11 cellular contexts compared by ENCODE assay signal in genomic region chr7:131284702-131285419, GRCh38. TPM values are rescaled to one million over a fixed set of nuclear protein-coding genes. Genes with fewer than 3 reads are reported as not detected.
DNase-seq lines count a peak whose midpoint lies in the region; ATAC-seq, FAIRE-seq and TF ChIP-seq lines count a peak whose summit lies in the region.
"Had no signal": no experiment of that assay in that cellular context is flagged by ENCODE, and none has a peak within 500 bp of the region (broad histone marks: within the 10 kb centered on the region; RNA-seq: fewer than 3 reads in every experiment).

No MANE protein-coding gene starts in this region.

- ATAC-seq in left cardiac atrium (peak; percentile 70 to 84), HG03469 (IDR thresholded peaks at IDR 0.05; ENCODE audit: unreplicated experiment) (no peak)

- H3K79me2 ChIP-seq in MM.1S (ENCODE audit: low read length), result no peaks in the 10 kb centered on the region

- H3K36me3 ChIP-seq in MM.1S (replicated peaks; ENCODE audit: insufficient read depth, low read length), result no peaks in the 10 kb centered on the region

- no peak overlapping the region for H3K4me3 ChIP-seq in MM.1S (ENCODE audit: low read length)
- H3K4me3 ChIP-seq: SK-N-MC had no signal

- no peak overlapping the region for H3K4me2 ChIP-seq in MM.1S (ENCODE audit: low read depth, low read length)

- H2AFZ ChIP-seq in MM.1S (ENCODE audit: low read length), result no peak overlapping the region

- H3F3A ChIP-seq in MM.1S (ENCODE audit: insufficient read depth, low read length), result no peaks in the 10 kb centered on the region

- no peaks in the 10 kb centered on the region for H4K20me1 ChIP-seq in MM.1S (ENCODE audit: insufficient read depth, low read length)

- FAIRE-seq in frontal cortex (lab: Jason Lieb, UNC), result no peak

- no peaks in the 10 kb centered on the region for H3K9me2 ChIP-seq in MM.1S (replicated peaks; ENCODE audit: insufficient read depth, low read length)

- no peak overlapping the region for H3K27ac ChIP-seq in MM.1S (ENCODE audit: low read length)
- H3K27ac ChIP-seq: SK-N-MC had no signal

- no peak for TF ChIP-seq CTCF in MM.1S (IDR thresholded peaks at IDR 0.05; ENCODE audit: low read length)

- H3K9me3 ChIP-seq in MM.1S (replicated peaks; ENCODE audit: insufficient read depth, low read length), result no peaks in the 10 kb centered on the region

- no peak overlapping the region for H3K9ac ChIP-seq in MM.1S (ENCODE audit: low read length)

- DNase-seq in DMS79 treated with DMSO at 0.1 percent for 48 hours (lab: John Stamatoyannopoulos, UW) (peak; percentile 62), anterior cingulate cortex (lab: John Stamatoyannopoulos, UW) (peak in 38 of 58 donors; percentile 6 to 81 (median 31)), left cardiac atrium (peak; percentile 84), renal cortical epithelial cell (ENCODE audit: low read depth) (peak; percentile 89), SHP77 treated with DMSO at 0.1 percent for 48 hours (lab: John Stamatoyannopoulos, UW) (no peak), MM.1S (no peak), frontal cortex (ENCODE audit: low spot score in 2 of 2) (no peak)
- DNase-seq: COR-L47, Karpas-422 had no signal

- intact Hi-C loops in left cardiac atrium (cut with DNase I), result loop anchor here in 1 of 2 donors (5.0 kb wide), 1 partner anchor 173 kb away; no protein-coding TSS in a partner anchor

- H3K4me1 ChIP-seq in MM.1S (ENCODE audit: low read length), result no peaks in the 10 kb centered on the region

- H3K27me3 ChIP-seq in MM.1S (replicated peaks; ENCODE audit: insufficient read depth, low read length), result no peaks in the 10 kb centered on the region

RNA-seq across cellular contexts. Expression of gene MKLN1, which starts 42.8 kb away (rescaled TPM):
- total RNA-seq in left cardiac atrium, result 10 to 100 TPM; 39.7 to 48.3 TPM
- total RNA-seq in renal cortical epithelial cell, result 29.2 and 76.9 TPM in 2 replicates
- 45.7 TPM for total RNA-seq in frontal cortex

Comparison
In these comparisons a context has a peak if more than half of its experiments do, and no peak if none do; other contexts are left out.
1. DNase-seq: peak in DMS79 treated with DMSO at 0.1 percent for 48 hours (single experiment), anterior cingulate cortex (38 of 58), left cardiac atrium (single experiment) and renal cortical epithelial cell (single experiment); none in SHP77 treated with DMSO at 0.1 percent for 48 hours (single experiment), MM.1S (single experiment) and frontal cortex (0 of 2).